In genomic region chr2:39121523-39122063, GRCh38 we compare ENCODE assay signal across 8 cellular contexts. TPM values are rescaled to one million over a fixed set of nuclear protein-coding genes. Genes with fewer than 3 reads are reported as not detected.
A peak's percentile ranks its signal among the peaks of the same experiment; 100 is the strongest.
DNase-seq lines count a peak whose midpoint lies in the region; ATAC-seq and TF ChIP-seq lines count a peak whose summit lies in the region.

No MANE protein-coding gene starts in this region.

- H2AFZ ChIP-seq in DND-41 (ENCODE audit: low read depth, low read length): peak overlapping the region; percentile 84

- H3K4me2 ChIP-seq in DND-41 (ENCODE audit: insufficient read depth, low read length): peak overlapping the region; percentile 84

- H3K27ac Mint-ChIP-seq in brain: peak overlapping the region; percentile 97 to 99 (median 99)

- H3K4me3 ChIP-seq in DND-41 (ENCODE audit: low read depth in 1 of 2, low read length in 2 of 2) (peak overlapping the region; percentile 34 to 85; a peak in 3 of 4 replicates), mucosa of rectum (ENCODE audit: low read length in 2 of 2) (peak overlapping the region; percentile 81 to 88)

- H3K27me3 Mint-ChIP-seq in brain: peaks cover 12% of the 10 kb centered on the region

- peaks cover 63% of the 10 kb centered on the region for H3K4me1 Mint-ChIP-seq in brain

- H3K9ac ChIP-seq in DND-41 (ENCODE audit: low read depth, low read length) (peak overlapping the region; percentile 82), mucosa of rectum (ENCODE audit: low read depth in 1 of 2, low read length in 2 of 2) (peak overlapping the region; percentile 74 to 95)

- peaks cover 67% of the 10 kb centered on the region for H3K79me2 ChIP-seq in DND-41 (ENCODE audit: insufficient read depth, low read length)

- H3K27me3 ChIP-seq in DND-41 (ENCODE audit: insufficient read depth, low read length, poor library complexity): no peaks in the 10 kb centered on the region
- H3K27me3 ChIP-seq in mucosa of rectum (ENCODE audit: control insufficient read depth in 2 of 2, insufficient read depth in 2 of 2, low read length in 2 of 2): no peaks in the 10 kb centered on the region

- H3K9me3 ChIP-seq in DND-41 (ENCODE audit: insufficient read depth, low read length, severe bottlenecking): no peaks in the 10 kb centered on the region
- H3K9me3 ChIP-seq in mucosa of rectum (ENCODE audit: control insufficient read depth in 2 of 2, low read length in 2 of 2): no peaks in the 10 kb centered on the region

- H3K27ac ChIP-seq in DND-41 (ENCODE audit: low read length): peak overlapping the region; percentile 92
- peak overlapping the region; percentile 96 to 98 for H3K27ac ChIP-seq in mucosa of rectum (ENCODE audit: low read depth in 2 of 2, low read length in 2 of 2)

- H3K9me3 Mint-ChIP-seq in brain: no peaks in the 10 kb centered on the region

- H3K36me3 ChIP-seq in DND-41 (ENCODE audit: insufficient read depth, low read length): peaks cover 9% of the 10 kb centered on the region
- H3K36me3 ChIP-seq in mucosa of rectum (ENCODE audit: control insufficient read depth in 2 of 2, insufficient read depth in 2 of 2, low read length in 2 of 2): no peaks in the 10 kb centered on the region

- TF ChIP-seq CTCF in DND-41 (IDR thresholded peaks at IDR 0.05; ENCODE audit: borderline replicate concordance, extremely low read depth, low read length, poor library complexity, severe bottlenecking): no peak
- TF ChIP-seq CTCF in brain (conservative IDR thresholded peaks at IDR 0.05): no peak

- peak overlapping the region; percentile 85 to 92 (median 92) for H3K4me3 Mint-ChIP-seq in brain

- H3K36me3 Mint-ChIP-seq in brain: peaks cover 14% of the 10 kb centered on the region

- ATAC-seq in DND-41 (ENCODE audit: insufficient read depth, low read depth): no peak
- ATAC-seq in GM19452 (IDR thresholded peaks at IDR 0.05; ENCODE audit: unreplicated experiment): no peak
- ATAC-seq in GM21447 (IDR thresholded peaks at IDR 0.05; ENCODE audit: unreplicated experiment): no peak

- DNase-seq in DND-41 (no peak), NCI-H187 treated with DMSO at 0.1 percent for 48 hours (lab: John Stamatoyannopoulos, UW) (peak; percentile 82), NCI-H1436 treated with DMSO at 0.1 percent for 48 hours (lab: John Stamatoyannopoulos, UW) (no peak)
- no peak for DNase-seq in activated CD4-positive, CD25-positive, alpha-beta regulatory T cell (lab: John Stamatoyannopoulos, UW)

- peaks cover 60% of the 10 kb centered on the region for H3K4me1 ChIP-seq in DND-41 (ENCODE audit: insufficient read depth, low read length)
- peaks cover 31 to 34% of the 10 kb centered on the region in 2 donors for H3K4me1 ChIP-seq in mucosa of rectum (ENCODE audit: control insufficient read depth in 2 of 2, insufficient read depth in 2 of 2, low read length in 2 of 2)

- H4K20me1 ChIP-seq in DND-41 (ENCODE audit: insufficient read depth, low read length): peaks cover 24% of the 10 kb centered on the region

RNA-seq across cellular contexts. Expression of gene SOS1, which starts 0.7 kb away (rescaled TPM):
- polyA plus RNA-seq in brain (ENCODE audit: insufficient read depth, low read depth, low replicate concordance): 13.0 TPM
